Comparison of ENCODE assay signal across 13 cellular contexts in the genomic region with DNA sequence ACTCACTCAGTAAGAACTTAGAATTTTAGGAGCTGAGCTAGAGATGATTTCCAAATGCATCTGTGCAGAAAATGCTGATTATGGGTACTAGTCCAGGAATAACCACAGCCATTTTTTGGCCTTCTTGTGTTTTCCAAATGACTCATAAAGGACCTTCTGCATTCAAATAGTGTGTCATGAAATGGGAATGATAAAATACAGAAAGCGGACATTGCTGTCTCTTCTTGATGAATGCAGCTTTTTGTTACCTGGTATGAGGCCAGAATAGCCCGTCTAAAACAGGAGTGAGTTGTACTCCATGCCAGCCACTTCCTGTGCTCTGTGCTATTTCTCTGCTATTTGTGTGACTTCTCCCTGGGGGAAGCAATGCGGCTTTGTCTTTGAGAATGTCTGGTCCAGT. TPM values are rescaled to one million over a fixed set of nuclear protein-coding genes. Genes with fewer than 3 reads are reported as not detected.
DNase-seq lines count a peak whose midpoint lies in the region; ATAC-seq, FAIRE-seq and TF ChIP-seq lines count a peak whose summit lies in the region.
"Had no signal": no experiment of that assay in that cellular context is flagged by ENCODE, and none has a peak within 500 bp of the region (broad histone marks: within the 10 kb centered on the region; RNA-seq: fewer than 3 reads in every experiment).

No MANE protein-coding gene starts in this region.

- WGBS in A549 (ENCODE audit: missing lambda C conversion rate): 2% methylated on average over 3 of the region's 3 CpGs

- ATAC-seq in A549: peak; percentile 47 to 81; a peak in 4 of 6 replicates
- peak; percentile 90 for ATAC-seq in SK-N-SH treated with all-trans-retinoic acid at 6 μM for 48 hours
- no peak for ATAC-seq in GM21390 (IDR thresholded peaks at IDR 0.05; ENCODE audit: unreplicated experiment)
- ATAC-seq in HG03108 (IDR thresholded peaks at IDR 0.05; ENCODE audit: unreplicated experiment): no peak
- ATAC-seq: left ventricle myocardium superior had no signal

- TF ChIP-seq CTCF in A549 (IDR thresholded peaks at IDR 0.05): no peak
- no peak for TF ChIP-seq CTCF in GM12865 (IDR thresholded peaks at IDR 0.05; ENCODE audit: insufficient read depth, low read depth, low read length, missing control alignments)

- H3K27ac ChIP-seq in A549: peak overlapping the region; percentile 51 to 55
- H3K27ac ChIP-seq: C4-2B, pancreas, tibial artery had no signal

- TF ChIP-seq EP300 in A549 (IDR thresholded peaks at IDR 0.05): no peak

- H3K4me1 ChIP-seq in A549: peaks cover 20% of the 10 kb centered on the region
- H3K4me1 ChIP-seq: pancreas had no signal

- no peak for TF ChIP-seq POLR2A in A549 (IDR thresholded peaks at IDR 0.05; ENCODE audit: low read length)

- H3K4me2 ChIP-seq in A549: peak overlapping the region; percentile 48

- H3K4me3 ChIP-seq in A549: no peak overlapping the region
- H3K4me3 ChIP-seq in GM12865 (ENCODE audit: low read depth, low read length): no peak overlapping the region
- H3K4me3 ChIP-seq: pancreas, tibial artery had no signal

- POLR2A ChIA-PET in A549 (lab: Yijun Ruan, JAX): interaction anchor here (0.7 kb wide), 1 partner anchor 110 kb away, joined by 4 read pairs; no protein-coding TSS in a partner anchor

- no peaks in the 10 kb centered on the region for H3K9me3 ChIP-seq in A549
- H3K9me3 ChIP-seq: pancreas, tibial artery had no signal

- FAIRE-seq in A549 (lab: Jason Lieb, UNC) (no peak), GM19239 (lab: Jason Lieb, UNC) (no peak)
- FAIRE-seq: pancreas had no signal

- CTCF ChIA-PET in A549 (lab: Yijun Ruan, JAX): no interaction called here

- no peak for TF ChIP-seq RAD21 in A549 (conservative IDR thresholded peaks at IDR 0.05 in 1 of 2, IDR thresholded peaks at IDR 0.05 in 1 of 2)

- peak; percentile 24 to 49 for DNase-seq in A549 (ENCODE audit: low read depth in 1 of 2, low spot score in 1 of 2)
- peak; percentile 6 for DNase-seq in GM12865 (ENCODE audit: low read depth)
- DNase-seq in fibroblast of the conjunctiva (ENCODE audit: low read depth): peak; percentile 42
- no peak for DNase-seq in NCI-H2196 (lab: John Stamatoyannopoulos, UW; ENCODE audit: unreplicated experiment)
- DNase-seq in GM19239 (ENCODE audit: insufficient read length, low spot score): no peak
- DNase-seq: activated CD4-positive, alpha-beta T cell treated with anti-CD3 and anti-CD28 coated beads, Interleukin-2, amount 50 U/mL, for 1 hour; left ventricle myocardium superior; pancreas; tibial artery had no signal

TF ChIP-seq in A549, 52 proteins besides CTCF, POLR2A, EP300 and RAD21:
- TF ChIP-seq CBX8 (IDR thresholded peaks at IDR 0.05): no peak
- peak; percentile 49 for TF ChIP-seq MAFK (IDR thresholded peaks at IDR 0.05; ENCODE audit: partially characterized antibody)
- peak; percentile 67 for TF ChIP-seq JUNB (IDR thresholded peaks at IDR 0.05)
- TF ChIP-seq ZSCAN20 (CRISPR knock-in tag; IDR thresholded peaks at IDR 0.05): no peak
- no peak for TF ChIP-seq FOSB (CRISPR knock-in tag; IDR thresholded peaks at IDR 0.05)
- peak; percentile 67 for TF ChIP-seq FOSL2 (IDR thresholded peaks at IDR 0.05)
- TF ChIP-seq FOSL2 (CRISPR knock-in tag; IDR thresholded peaks at IDR 0.05): peak; percentile 73
- TF ChIP-seq GATA3 (IDR thresholded peaks at IDR 0.05; ENCODE audit: borderline replicate concordance): peak; percentile 41; the same call in 1 of the 2 replicates
- no peak for TF ChIP-seq MYC (IDR thresholded peaks at IDR 0.05; ENCODE audit: borderline replicate concordance, low read length)
TF ChIP-seq in A549: peak in this region for 4.

TF ChIP-seq in SK-N-SH treated with all-trans-retinoic acid at 6 μM for 48 hours, 23 proteins besides CTCF, POLR2A, EP300 and RAD21 (continues in another document):
- no peak for TF ChIP-seq GLIS3 (CRISPR knock-in tag; IDR thresholded peaks at IDR 0.05)
- TF ChIP-seq PPARA (CRISPR knock-in tag; IDR thresholded peaks at IDR 0.05; ENCODE audit: borderline replicate concordance): no peak
- no peak for TF ChIP-seq ZNF70 (CRISPR knock-in tag; IDR thresholded peaks at IDR 0.05)
- TF ChIP-seq BACH2 (CRISPR knock-in tag; IDR thresholded peaks at IDR 0.05; ENCODE audit: borderline replicate concordance): no peak
- no peak for TF ChIP-seq ZC3H10 (CRISPR knock-in tag; IDR thresholded peaks at IDR 0.05)
- TF ChIP-seq CSDC2 (CRISPR knock-in tag; IDR thresholded peaks at IDR 0.05): no peak
- TF ChIP-seq ZNF8 (CRISPR knock-in tag; IDR thresholded peaks at IDR 0.05): no peak
- TF ChIP-seq CREB5 (CRISPR knock-in tag; IDR thresholded peaks at IDR 0.05; ENCODE audit: low read depth): 0 out of 2 replicates have a peak, but pooled peaks have one; percentile 27
- TF ChIP-seq ESRRG (CRISPR knock-in tag; IDR thresholded peaks at IDR 0.05): 0 out of 2 replicates have a peak, but pooled peaks have one; percentile 10
- TF ChIP-seq, protein P1, sequence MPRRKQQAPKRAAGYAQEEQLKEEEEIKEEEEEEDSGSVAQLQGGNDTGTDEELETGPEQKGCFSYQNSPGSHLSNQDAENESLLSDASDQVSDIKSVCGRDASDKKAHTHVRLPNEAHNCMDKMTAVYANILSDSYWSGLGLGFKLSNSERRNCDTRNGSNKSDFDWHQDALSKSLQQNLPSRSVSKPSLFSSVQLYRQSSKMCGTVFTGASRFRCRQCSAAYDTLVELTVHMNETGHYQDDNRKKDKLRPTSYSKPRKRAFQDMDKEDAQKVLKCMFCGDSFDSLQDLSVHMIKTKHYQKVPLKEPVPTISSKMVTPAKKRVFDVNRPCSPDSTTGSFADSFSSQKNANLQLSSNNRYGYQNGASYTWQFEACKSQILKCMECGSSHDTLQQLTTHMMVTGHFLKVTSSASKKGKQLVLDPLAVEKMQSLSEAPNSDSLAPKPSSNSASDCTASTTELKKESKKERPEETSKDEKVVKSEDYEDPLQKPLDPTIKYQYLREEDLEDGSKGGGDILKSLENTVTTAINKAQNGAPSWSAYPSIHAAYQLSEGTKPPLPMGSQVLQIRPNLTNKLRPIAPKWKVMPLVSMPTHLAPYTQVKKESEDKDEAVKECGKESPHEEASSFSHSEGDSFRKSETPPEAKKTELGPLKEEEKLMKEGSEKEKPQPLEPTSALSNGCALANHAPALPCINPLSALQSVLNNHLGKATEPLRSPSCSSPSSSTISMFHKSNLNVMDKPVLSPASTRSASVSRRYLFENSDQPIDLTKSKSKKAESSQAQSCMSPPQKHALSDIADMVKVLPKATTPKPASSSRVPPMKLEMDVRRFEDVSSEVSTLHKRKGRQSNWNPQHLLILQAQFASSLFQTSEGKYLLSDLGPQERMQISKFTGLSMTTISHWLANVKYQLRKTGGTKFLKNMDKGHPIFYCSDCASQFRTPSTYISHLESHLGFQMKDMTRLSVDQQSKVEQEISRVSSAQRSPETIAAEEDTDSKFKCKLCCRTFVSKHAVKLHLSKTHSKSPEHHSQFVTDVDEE (CRISPR knock-in tag; IDR thresholded peaks at IDR 0.05): no peak
- peak; percentile 77; the same call in 1 of the 2 replicates for TF ChIP-seq PATZ1 (CRISPR knock-in tag; IDR thresholded peaks at IDR 0.05; ENCODE audit: borderline replicate concordance)
- TF ChIP-seq OSR1 (CRISPR knock-in tag; IDR thresholded peaks at IDR 0.05): no peak
- TF ChIP-seq ISL1 (CRISPR knock-in tag; IDR thresholded peaks at IDR 0.05): peak; percentile 95
- TF ChIP-seq TOX (CRISPR knock-in tag; IDR thresholded peaks at IDR 0.05; ENCODE audit: borderline replicate concordance): peak; percentile 87
- no peak for TF ChIP-seq TCF4 (CRISPR knock-in tag; IDR thresholded peaks at IDR 0.05; ENCODE audit: borderline replicate concordance)
- no peak for TF ChIP-seq ZFP3 (CRISPR knock-in tag; IDR thresholded peaks at IDR 0.05)

RNA-seq across cellular contexts. Expression of gene FRMD5, which starts 20.5 kb away (rescaled TPM):
- 2.3 and 2.5 TPM in 2 replicates for polyA plus RNA-seq in A549 (2011; rRNA removed)
- 0.88 and 0.90 TPM in 2 replicates for polyA plus RNA-seq in A549 (2012; cell fraction: cytosol; rRNA removed)
- 1.3 and 1.6 TPM in 2 replicates for polyA plus RNA-seq in A549 (2012; cell fraction: nucleus; rRNA removed)
- 2.6 to 3.6 TPM (median 3.3 TPM) in 3 replicates for polyA plus RNA-seq in A549 (2017; fragmentation: RNase III; extraction: RNeasy Plus Mini Kit Qiagen cat#74134 plus additional on column Dnase treatment)
- 4.2 and 5.5 TPM in 2 replicates for polyA minus RNA-seq in A549 (2011; rRNA and poly(A)+ RNA removed)

Comparison
In these comparisons a context has a peak if more than half of its experiments do, and no peak if none do; other contexts are left out.
1. ATAC-seq: peak in A549 (2 of 2) and SK-N-SH treated with all-trans-retinoic acid at 6 μM for 48 hours (single experiment); none in GM21390 (single experiment) and HG03108 (single experiment).
2. DNase-seq: peak in A549 (2 of 2), GM12865 (single experiment) and fibroblast of the conjunctiva (single experiment); none in NCI-H2196 (single experiment) and GM19239 (single experiment).
3. Of the 1 proteins assayed by ChIP-seq in both A549 and SK-N-SH treated with all-trans-retinoic acid at 6 μM for 48 hours: peak only in A549: none; only in SK-N-SH treated with all-trans-retinoic acid at 6 μM for 48 hours: RARB; in both: none; in neither: 0.